8 cellular contexts compared by ENCODE assay signal in the genomic region with DNA sequence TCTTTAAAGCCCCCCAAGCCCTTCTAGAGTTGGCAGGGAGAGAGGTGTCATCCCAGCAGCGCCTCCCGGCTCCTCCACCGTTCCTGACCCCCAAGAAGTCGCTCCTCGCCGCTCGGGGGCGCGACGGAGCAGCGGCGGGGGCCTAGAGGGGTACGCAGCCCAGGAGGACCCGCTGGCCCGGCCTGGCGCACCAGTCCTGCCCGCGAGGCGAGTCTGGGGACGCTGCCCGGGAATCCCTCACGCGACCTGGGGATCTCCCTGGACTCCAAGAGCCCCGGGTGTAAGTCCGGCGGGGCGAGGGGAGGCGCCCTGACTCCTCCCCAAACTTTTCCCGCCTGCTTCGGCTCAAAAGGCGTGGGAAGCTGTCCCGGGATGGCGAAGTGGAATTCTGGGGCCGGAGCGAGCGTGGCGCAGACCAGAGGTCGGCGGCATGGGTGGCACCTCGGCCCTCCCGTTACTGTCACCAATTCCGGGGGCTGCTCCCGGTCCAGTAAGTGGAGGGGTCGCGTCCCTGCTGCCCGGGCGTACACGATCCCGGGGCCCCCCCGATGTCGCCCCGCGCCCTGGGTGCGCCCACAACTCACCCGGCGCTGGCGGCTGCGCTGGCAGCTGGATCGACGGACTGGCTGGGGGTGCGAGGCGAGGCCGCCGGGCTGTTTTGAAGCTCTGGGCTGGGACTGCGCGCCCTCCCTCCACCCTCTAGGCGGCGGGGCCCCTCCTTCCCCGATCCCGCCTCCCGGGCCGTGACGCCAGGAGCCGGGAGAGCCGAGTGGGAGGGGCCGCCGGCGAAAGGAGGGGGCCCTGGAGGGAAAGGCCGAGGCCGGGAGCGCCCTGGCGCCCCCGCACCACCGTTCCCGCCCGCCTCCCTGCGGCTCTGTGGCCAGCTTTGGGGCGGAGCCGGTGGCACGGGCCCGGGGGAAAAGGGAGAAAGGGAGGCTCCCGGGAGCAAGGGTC. TPM values are rescaled to one million over a fixed set of nuclear protein-coding genes. Genes with fewer than 3 reads are reported as not detected.
DNase-seq lines count a peak whose midpoint lies in the region; ATAC-seq lines count a peak whose summit lies in the region.

A gene with protein sequence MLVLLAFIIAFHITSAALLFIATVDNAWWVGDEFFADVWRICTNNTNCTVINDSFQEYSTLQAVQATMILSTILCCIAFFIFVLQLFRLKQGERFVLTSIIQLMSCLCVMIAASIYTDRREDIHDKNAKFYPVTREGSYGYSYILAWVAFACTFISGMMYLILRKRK (minus strand): TSS at position 634 of the 954 bp plus-strand sequence. CDS start 32,981 bp downstream, outside the sequence.

- DNase-seq in activated CD4-positive, alpha-beta T cell treated with anti-CD3 and anti-CD28 coated beads for 36 hours, result no peak
- no peak for DNase-seq in activated CD4-positive, alpha-beta T cell treated with anti-CD3 and anti-CD28 coated beads, Interleukin-2, amount 50 U/mL, for 1 hour
- peak; percentile 73 for DNase-seq in NCI-H774 (lab: John Stamatoyannopoulos, UW)
- DNase-seq in left lobe of liver (ENCODE audit: low spot score), result peak; percentile 85

- H3K27me3 Mint-ChIP-seq in activated CD4-positive, alpha-beta T cell treated with anti-CD3 and anti-CD28 coated beads for 36 hours, result peaks cover 43% of the 10 kb centered on the region

- H3K4me1 ChIP-seq in duodenal mucosa (ENCODE audit: control insufficient read depth in 1 of 2, insufficient read depth in 2 of 2, low read length in 2 of 2), result peaks cover 27 to 29% of the 10 kb centered on the region in 2 donors
- H3K4me1 ChIP-seq in subcutaneous abdominal adipose tissue (ENCODE audit: control insufficient read depth in 5 of 5, insufficient read depth in 5 of 5, low read length in 5 of 5), result peaks cover 6 to 55% (median 45%) of the 10 kb centered on the region in 5 donors

- CTCF ChIA-PET in activated CD4-positive, alpha-beta T cell treated with anti-CD3 and anti-CD28 coated beads for 36 hours (lab: Charles Lee), result interaction anchor here (0.6 to 0.8 kb wide), 2 partner anchors 58 to 1304 kb away, joined by 3 to 5 read pairs; no protein-coding TSS in a partner anchor

- H3K27ac ChIP-seq in duodenal mucosa (ENCODE audit: low read depth, low read length) (peak within 1 kb of the TSS; percentile 87), subcutaneous abdominal adipose tissue (ENCODE audit: low read depth, low read length) (peak within 1 kb of the TSS; percentile 80)

- H3K27ac Mint-ChIP-seq in activated CD4-positive, alpha-beta T cell treated with anti-CD3 and anti-CD28 coated beads for 36 hours, result no peak within 1 kb of the TSS

- POLR2A ChIA-PET in activated CD4-positive, alpha-beta T cell treated with anti-CD3 and anti-CD28 coated beads for 36 hours (lab: Charles Lee), result no interaction called here

- H3K4me3 ChIP-seq in duodenal mucosa (ENCODE audit: low read depth in 1 of 2, low read length in 2 of 2) (peak within 1 kb of the TSS; percentile 68 to 82), subcutaneous abdominal adipose tissue (ENCODE audit: low read depth in 1 of 5, low read length in 5 of 5) (peak within 1 kb of the TSS; percentile 77 to 85 (median 83))

- H3K36me3 Mint-ChIP-seq in activated CD4-positive, alpha-beta T cell treated with anti-CD3 and anti-CD28 coated beads for 36 hours (ENCODE audit: low read depth), result no peaks in the 10 kb centered on the region

- H3K4me1 Mint-ChIP-seq in activated CD4-positive, alpha-beta T cell treated with anti-CD3 and anti-CD28 coated beads for 36 hours, result no peaks in the 10 kb centered on the region

- no peaks in the 10 kb centered on the region for H3K36me3 ChIP-seq in duodenal mucosa (ENCODE audit: control insufficient read depth in 1 of 2, insufficient read depth in 2 of 2, low read length in 2 of 2)
- H3K36me3 ChIP-seq in subcutaneous abdominal adipose tissue (ENCODE audit: control insufficient read depth in 5 of 5, insufficient read depth in 5 of 5, low read length in 5 of 5), result no peaks in the 10 kb centered on the region

- H3K9me3 Mint-ChIP-seq in activated CD4-positive, alpha-beta T cell treated with anti-CD3 and anti-CD28 coated beads for 36 hours (ENCODE audit: low read depth), result no peaks in the 10 kb centered on the region

- intact Hi-C loops in activated CD4-positive, alpha-beta T cell treated with anti-CD3 and anti-CD28 coated beads for 36 hours (cut with DNase I, micrococcal nuclease), result no loop called here

- peak; percentile 30 for ATAC-seq in activated CD4-positive, alpha-beta T cell treated with anti-CD3 and anti-CD28 coated beads for 36 hours
- ATAC-seq in left lobe of liver, result peak; percentile 95
- ATAC-seq in GM19035 (IDR thresholded peaks at IDR 0.05; ENCODE audit: unreplicated experiment), result no peak
- no peak for ATAC-seq in GM19463 (IDR thresholded peaks at IDR 0.05; ENCODE audit: unreplicated experiment)

- H3K27me3 ChIP-seq in duodenal mucosa (ENCODE audit: control insufficient read depth in 1 of 2, insufficient read depth in 2 of 2, low read length in 2 of 2) (no peaks in the 10 kb centered on the region), subcutaneous abdominal adipose tissue (ENCODE audit: control insufficient read depth in 5 of 5, insufficient read depth in 4 of 5, low read length in 5 of 5) (no peaks in the 10 kb centered on the region)

- H3K9ac ChIP-seq in duodenal mucosa (ENCODE audit: low read depth in 1 of 2, low read length in 2 of 2), result peak within 1 kb of the TSS; percentile 78 to 95
- H3K9ac ChIP-seq in subcutaneous abdominal adipose tissue (ENCODE audit: low read length in 5 of 5), result peak within 1 kb of the TSS in 4 of 5 donors; percentile 64 to 87 (median 81)

- H3K9me3 ChIP-seq in duodenal mucosa (ENCODE audit: control insufficient read depth in 1 of 2, low read length in 2 of 2) (no peaks in the 10 kb centered on the region), subcutaneous abdominal adipose tissue (ENCODE audit: control insufficient read depth in 5 of 5, low read length in 5 of 5) (no peaks in the 10 kb centered on the region)

- H3K4me3 Mint-ChIP-seq in activated CD4-positive, alpha-beta T cell treated with anti-CD3 and anti-CD28 coated beads for 36 hours, result no peak within 1 kb of the TSS

RNA-seq across cellular contexts. Expression of the gene that starts here (rescaled TPM):
- total RNA-seq in activated CD4-positive, alpha-beta T cell treated with anti-CD3 and anti-CD28 coated beads for 36 hours, result not detected
- 86.6 TPM for total RNA-seq in left lobe of liver

Comparison
In these comparisons a context has a peak if more than half of its experiments do, and no peak if none do; other contexts are left out.
1. RNA of the gene that starts here (total RNA-seq): 86.6 TPM in left lobe of liver (single experiment); not detected in activated CD4-positive, alpha-beta T cell treated with anti-CD3 and anti-CD28 coated beads for 36 hours; every median in the first group is over 10 times any median in the second.
2. Peak in ATAC-seq in activated CD4-positive, alpha-beta T cell treated with anti-CD3 and anti-CD28 coated beads for 36 hours; RNA of the gene not detected or under 1 TPM.
3. DNase-seq: peak in NCI-H774 (single experiment) and left lobe of liver (single experiment); none in activated CD4-positive, alpha-beta T cell treated with anti-CD3 and anti-CD28 coated beads for 36 hours (single experiment) and activated CD4-positive, alpha-beta T cell treated with anti-CD3 and anti-CD28 coated beads, Interleukin-2, amount 50 U/mL, for 1 hour (single experiment).